Comparison of ENCODE assay signal across 20 cellular contexts in genomic region chr19:40733149-40733548, GRCh38. TPM values are rescaled to one million over a fixed set of nuclear protein-coding genes. Genes with fewer than 3 reads are reported as not detected.
A peak's percentile ranks its signal among the peaks of the same experiment; 100 is the strongest.
DNase-seq lines count a peak whose midpoint lies in the region; ATAC-seq and TF ChIP-seq lines count a peak whose summit lies in the region.
"Had no signal": no experiment of that assay in that cellular context is flagged by ENCODE, and none has a peak within 500 bp of the region (broad histone marks: within the 10 kb centered on the region; RNA-seq: fewer than 3 reads in every experiment).

No MANE protein-coding gene starts in this region.

- intact Hi-C loops in Right ventricle myocardium superior (cut with DNase I) (no loop called here), left ventricle myocardium superior (cut with micrococcal nuclease) (no loop called here)

- H3K27me3 Mint-ChIP-seq in neural crest cell (ENCODE audit: low read depth): no peaks in the 10 kb centered on the region
- no peaks in the 10 kb centered on the region for H3K27me3 Mint-ChIP-seq in type B pancreatic cell
- H3K27me3 Mint-ChIP-seq in chondrocyte (ENCODE audit: low read depth): no peaks in the 10 kb centered on the region
- H3K27me3 Mint-ChIP-seq: CD4-positive, alpha-beta memory T cell had no signal

- peak; percentile 20 for DNase-seq in Right ventricle myocardium superior
- DNase-seq in left ventricle myocardium superior: no peak
- no peak for DNase-seq in neural crest cell (ENCODE audit: low read depth, low spot score)
- DNase-seq in type B pancreatic cell (ENCODE audit: extremely low spot score, unreplicated experiment): no peak
- DNase-seq in SK-N-DZ (ENCODE audit: low spot score): no peak
- DNase-seq in chondrocyte (ENCODE audit: low spot score): no peak
- DNase-seq: C1 segment of cervical spinal cord, Calu3, COR-L47, DMS53, DMS79 treated with DMSO at 0.1 percent for 48 hours, GF-D8, H9 had no signal

- H3K27ac Mint-ChIP-seq in neural crest cell (ENCODE audit: unreplicated experiment): peak overlapping the region; percentile 47
- peak overlapping the region; percentile 46 for H3K27ac Mint-ChIP-seq in type B pancreatic cell
- no peak overlapping the region for H3K27ac Mint-ChIP-seq in chondrocyte (ENCODE audit: unreplicated experiment)
- H3K27ac Mint-ChIP-seq: GM23338, H9 had no signal

- H3K9me3 Mint-ChIP-seq in neural crest cell (no peaks in the 10 kb centered on the region), type B pancreatic cell (no peaks in the 10 kb centered on the region), chondrocyte (ENCODE audit: low read depth) (no peaks in the 10 kb centered on the region)
- H3K9me3 Mint-ChIP-seq: CD4-positive, alpha-beta memory T cell; GM23338; H9 had no signal

- H3K4me1 Mint-ChIP-seq in neural crest cell (no peaks in the 10 kb centered on the region), type B pancreatic cell (ENCODE audit: unreplicated experiment) (no peaks in the 10 kb centered on the region), chondrocyte (ENCODE audit: low read depth) (no peaks in the 10 kb centered on the region)
- H3K4me1 Mint-ChIP-seq: GM23338, H9 had no signal

- H3K36me3 Mint-ChIP-seq in neural crest cell (ENCODE audit: low read depth) (peaks cover 11% of the 10 kb centered on the region), type B pancreatic cell (peaks cover 35% of the 10 kb centered on the region), chondrocyte (ENCODE audit: low read depth) (peaks cover 43% of the 10 kb centered on the region)

- H3K4me3 Mint-ChIP-seq in neural crest cell (no peak overlapping the region), type B pancreatic cell (no peak overlapping the region), chondrocyte (ENCODE audit: unreplicated experiment) (no peak overlapping the region)
- H3K4me3 Mint-ChIP-seq: GM23338, H9 had no signal

- TF ChIP-seq CTCF in neural crest cell (conservative IDR thresholded peaks at IDR 0.05): no peak
- TF ChIP-seq CTCF in type B pancreatic cell (conservative IDR thresholded peaks at IDR 0.05): no peak
- TF ChIP-seq CTCF in chondrocyte (IDR thresholded peaks at IDR 0.05): no peak

- ATAC-seq in Right ventricle myocardium superior (ENCODE audit: poor library complexity): no peak
- no peak for ATAC-seq in left ventricle myocardium superior
- ATAC-seq: GM23338, HCT116 had no signal

RNA-seq across cellular contexts. Expression of gene ITPKC, which starts 16.2 kb away (rescaled TPM):
- total RNA-seq in Right ventricle myocardium superior (14.7 TPM), left ventricle myocardium superior (12.8 TPM), neural crest cell (12.8 and 13.9 TPM in 2 replicates), type B pancreatic cell (ENCODE audit: low replicate concordance) (22.4 and 46.1 TPM in 2 replicates), chondrocyte (12.2 to 16.5 TPM (median 16.4 TPM) in 3 replicates)
- polyA plus RNA-seq in SK-N-DZ (2014; cell fraction: cytosol; rRNA removed): 5.7 and 5.9 TPM in 2 replicates
- polyA plus RNA-seq in SK-N-DZ (2014; cell fraction: nucleus; rRNA removed): 5.1 and 5.7 TPM in 2 replicates

RNA-seq across cellular contexts. Expression of gene COQ8B, which starts 16.5 kb away (rescaled TPM):
- total RNA-seq in Right ventricle myocardium superior (36.1 TPM), left ventricle myocardium superior (34.6 TPM), neural crest cell (41.1 and 45.1 TPM in 2 replicates), type B pancreatic cell (ENCODE audit: low replicate concordance) (39.9 and 48.4 TPM in 2 replicates), chondrocyte (26.8 to 36.8 TPM (median 29.7 TPM) in 3 replicates)
- polyA plus RNA-seq in SK-N-DZ (2014; cell fraction: cytosol; rRNA removed): 44.2 and 50.1 TPM in 2 replicates
- 60.6 and 62.4 TPM in 2 replicates for polyA plus RNA-seq in SK-N-DZ (2014; cell fraction: nucleus; rRNA removed)

RNA-seq across cellular contexts. Expression of gene ACTMAP, which starts 17.1 kb away (rescaled TPM):
- total RNA-seq in Right ventricle myocardium superior (5.2 TPM), left ventricle myocardium superior (6.7 TPM), neural crest cell (22.7 and 25.1 TPM in 2 replicates), type B pancreatic cell (ENCODE audit: low replicate concordance) (9.6 and 16.0 TPM in 2 replicates), chondrocyte (7.4 to 11.3 TPM (median 10.4 TPM) in 3 replicates)
- 1.7 and 1.8 TPM in 2 replicates for polyA plus RNA-seq in SK-N-DZ (2014; cell fraction: cytosol; rRNA removed)
- polyA plus RNA-seq in SK-N-DZ (2014; cell fraction: nucleus; rRNA removed): 2.6 and 9.5 TPM in 2 replicates

RNA-seq across cellular contexts. Expression of gene SNRPA, which starts 17.9 kb away (rescaled TPM):
- 27.7 TPM for total RNA-seq in Right ventricle myocardium superior
- 41.6 TPM for total RNA-seq in left ventricle myocardium superior
- total RNA-seq in neural crest cell: 213 and 214 TPM in 2 replicates
- 79.6 and 130 TPM in 2 replicates for total RNA-seq in type B pancreatic cell (ENCODE audit: low replicate concordance)
- 163 TPM in 2 replicates for polyA plus RNA-seq in SK-N-DZ (2014; cell fraction: cytosol; rRNA removed)
- 165 and 289 TPM in 2 replicates for polyA plus RNA-seq in SK-N-DZ (2014; cell fraction: nucleus; rRNA removed)
- 34.9 to 64.6 TPM (median 37.0 TPM) in 3 replicates for total RNA-seq in chondrocyte

RNA-seq across cellular contexts. Expression of gene MIA, which starts 42.2 kb away (rescaled TPM):
- total RNA-seq in Right ventricle myocardium superior (not detected), left ventricle myocardium superior (1.1 TPM), neural crest cell (6.9 and 9.9 TPM in 2 replicates), type B pancreatic cell (ENCODE audit: low replicate concordance) (1.7 and 3.2 TPM in 2 replicates), chondrocyte (1.4 to 2.6 TPM (median 2.4 TPM) in 3 replicates)
- polyA plus RNA-seq in SK-N-DZ (2014; cell fraction: cytosol; rRNA removed): not detected in 2 replicates
- polyA plus RNA-seq in SK-N-DZ (2014; cell fraction: nucleus; rRNA removed): 3.9 TPM in 1 of 2 replicates, not detected in the other
- total RNA-seq: A172, Daoy, G401, GM23338, H9 had no signal
- polyA plus RNA-seq: BJ; CD4-positive, alpha-beta memory T cell; GM23338 had no signal
